ENCODE assay signal across 10 cellular contexts in the genomic region with DNA sequence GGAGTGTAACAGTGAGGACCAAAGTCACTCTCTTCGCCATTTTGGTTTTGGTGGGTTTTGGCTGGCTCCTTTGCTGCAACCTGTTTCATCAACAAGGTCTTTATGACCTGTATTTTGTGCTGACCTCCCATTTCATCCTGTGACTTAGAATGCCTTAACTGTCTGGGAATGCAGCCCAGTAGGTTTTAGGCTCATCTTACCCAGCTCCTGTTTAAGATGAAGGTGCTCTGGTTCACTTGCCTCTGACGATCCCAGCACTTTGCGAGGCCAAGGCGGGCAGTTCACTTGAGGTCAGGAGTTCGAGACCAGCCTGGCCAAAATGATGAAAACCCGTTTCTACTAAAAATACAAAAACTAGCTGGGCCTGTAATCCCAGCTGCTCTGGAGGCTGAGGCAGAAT. TPM values are rescaled to one million over a fixed set of nuclear protein-coding genes. Genes with fewer than 3 reads are reported as not detected.
A peak's percentile ranks its signal among the peaks of the same experiment; 100 is the strongest.
DNase-seq lines count a peak whose midpoint lies in the region; ATAC-seq, FAIRE-seq and TF ChIP-seq lines count a peak whose summit lies in the region.
"Had no signal": no experiment of that assay in that cellular context is flagged by ENCODE, and none has a peak within 500 bp of the region (broad histone marks: within the 10 kb centered on the region; RNA-seq: fewer than 3 reads in every experiment).

No MANE protein-coding gene starts in this region.

- no peak overlapping the region for H4K91ac ChIP-seq in neuronal stem cell (ENCODE audit: low read depth, low read length, poor library complexity)

- TF ChIP-seq POLR2A in HepG2 (IDR thresholded peaks at IDR 0.05; ENCODE audit: insufficient read depth in 1 of 2, low read depth in 2 of 2, low read length in 2 of 2) (no peak), right lobe of liver (IDR thresholded peaks at IDR 0.05) (no peak)

- H3K18ac ChIP-seq in mesendoderm (ENCODE audit: low read length) (no peak overlapping the region), neuronal stem cell (ENCODE audit: low read length) (no peak overlapping the region)

- BruUV-seq in HepG2 (replicated peaks; lab: Mats Ljungman, UMichigan), result no TSS peak

- H3K27ac ChIP-seq in HepG2 (ENCODE audit: extremely low read length, insufficient read depth, low read length), result no peak overlapping the region
- peak overlapping the region in 1 of 3 donors; percentile 100 for H3K27ac ChIP-seq in right lobe of liver
- H3K27ac ChIP-seq in mesendoderm (ENCODE audit: low read depth, low read length), result no peak overlapping the region
- H3K27ac ChIP-seq in neuronal stem cell (replicated peaks; ENCODE audit: low read length), result no peak overlapping the region

- H3K27me3 ChIP-seq in HepG2 (ENCODE audit: control insufficient read depth in 1 of 2, insufficient read depth in 2 of 2, low read length in 2 of 2) (no peaks in the 10 kb centered on the region; a peak in 1 of 5 replicates), right lobe of liver (no peaks in the 10 kb centered on the region), mesendoderm (ENCODE audit: insufficient read depth, low read length, poor library complexity) (no peaks in the 10 kb centered on the region), neuronal stem cell (ENCODE audit: control insufficient read depth in 3 of 3, insufficient read depth in 3 of 3, low read depth in 1 of 3, low read length in 3 of 3) (no peaks in the 10 kb centered on the region)
- H3K27me3 ChIP-seq: SJSA1 had no signal

- CTCF ChIA-PET in HepG2 (lab: Yijun Ruan, JAX; ENCODE audit: low intra/inter-chr PET ratio, low total read pairs), result no interaction called here

- no peak for TF ChIP-seq RAD21 in HepG2 (CRISPR knock-in tag; IDR thresholded peaks at IDR 0.05)

- no peak overlapping the region for H3K9ac ChIP-seq in HepG2 (ENCODE audit: insufficient read depth, low read depth, low read length)
- peak overlapping the region; percentile 24 for H3K9ac ChIP-seq in mesendoderm (ENCODE audit: low read length)
- H3K9ac ChIP-seq in neuronal stem cell (ENCODE audit: low read depth, low read length, poor library complexity), result no peak overlapping the region

- peak overlapping the region; percentile 70 for H3K56ac ChIP-seq in mesendoderm (ENCODE audit: low read length)

- no peak overlapping the region for H4K5ac ChIP-seq in mesendoderm (ENCODE audit: low read length)

- H3K79me1 ChIP-seq in mesendoderm (ENCODE audit: low read length) (peaks cover 2% of the 10 kb centered on the region), neuronal stem cell (ENCODE audit: low read depth, low read length) (peaks cover 2% of the 10 kb centered on the region)

- no peak overlapping the region for H2AFZ ChIP-seq in HepG2 (ENCODE audit: low read length)
- no peak overlapping the region for H2AFZ ChIP-seq in neuronal stem cell (ENCODE audit: low read length)

- no peak for DNase-seq in HepG2 (ENCODE audit: low spot score)
- DNase-seq in right lobe of liver, result no peak
- DNase-seq in activated naive CD4-positive, alpha-beta T cell treated with anti-CD3 and anti-CD28 coated beads, Interleukin-2, amount 50 U/mL, for 72 hours (ENCODE audit: low spot score in 2 of 2), result no peak
- DNase-seq in mesendoderm, result peak; percentile 65
- no peak for DNase-seq in neuronal stem cell (ENCODE audit: low spot score)
- DNase-seq in NCI-H146 (lab: John Stamatoyannopoulos, UW), result no peak
- no peak for DNase-seq in left colon
- DNase-seq: NCI-H2029 had no signal

- H4K20me1 ChIP-seq in HepG2 (ENCODE audit: insufficient read depth, low read length), result peaks cover 25% of the 10 kb centered on the region

- H4K8ac ChIP-seq in mesendoderm (ENCODE audit: low read depth, low read length) (peak overlapping the region; percentile 65), neuronal stem cell (ENCODE audit: low read depth, low read length) (no peak overlapping the region)

- H2BK15ac ChIP-seq in mesendoderm (replicated peaks; ENCODE audit: low read depth), result no peak overlapping the region
- no peak overlapping the region for H2BK15ac ChIP-seq in neuronal stem cell (ENCODE audit: low read length)

- H2AK5ac ChIP-seq in mesendoderm (ENCODE audit: low read length), result no peak overlapping the region
- no peak overlapping the region for H2AK5ac ChIP-seq in neuronal stem cell (ENCODE audit: low read depth, low read length)

- H3K36me3 ChIP-seq in HepG2 (replicated peaks in 1 of 2; ENCODE audit: control insufficient read depth in 1 of 2, insufficient read depth in 2 of 2, low read length in 2 of 2) (no peaks in the 10 kb centered on the region), right lobe of liver (no peaks in the 10 kb centered on the region), mesendoderm (ENCODE audit: control insufficient read depth, insufficient read depth, low read length) (no peaks in the 10 kb centered on the region), neuronal stem cell (replicated peaks in 1 of 2; ENCODE audit: control insufficient read depth in 2 of 2, insufficient read depth in 2 of 2, low read length in 2 of 2) (peaks cover 3 to 38% of the 10 kb centered on the region in 2 donors)

- H3K9me3 ChIP-seq in HepG2 (ENCODE audit: low read length), result no peaks in the 10 kb centered on the region
- no peaks in the 10 kb centered on the region for H3K9me3 ChIP-seq in right lobe of liver
- peaks cover 2% of the 10 kb centered on the region in 2 donors for H3K9me3 ChIP-seq in neuronal stem cell (replicated peaks in 1 of 2; ENCODE audit: control insufficient read depth in 2 of 2, insufficient read depth in 1 of 2, low read depth in 1 of 2, low read length in 2 of 2)
- H3K9me3 ChIP-seq: SJSA1 had no signal

- no peak overlapping the region for H3K4me3 ChIP-seq in HepG2 (replicated peaks in 1 of 3; ENCODE audit: insufficient read depth in 1 of 3, low read depth in 2 of 3, low read length in 3 of 3)
- H3K4me3 ChIP-seq in right lobe of liver, result no peak overlapping the region
- no peak overlapping the region for H3K4me3 ChIP-seq in mesendoderm (ENCODE audit: low read length)
- H3K4me3 ChIP-seq in neuronal stem cell (ENCODE audit: low read length in 2 of 2), result no peak overlapping the region

- POLR2A ChIA-PET in HepG2 (lab: Yijun Ruan, JAX), result no interaction called here

- H3K4me1 ChIP-seq in HepG2 (ENCODE audit: insufficient read depth, low read length) (peaks cover 19% of the 10 kb centered on the region), right lobe of liver (peaks cover 0 to 27% (median 1%) of the 10 kb centered on the region in 4 donors), mesendoderm (ENCODE audit: control insufficient read depth, low read depth, low read length) (peaks cover 2% of the 10 kb centered on the region), neuronal stem cell (ENCODE audit: control insufficient read depth in 2 of 2, insufficient read depth in 1 of 2, low read depth in 1 of 2, low read length in 2 of 2) (peaks cover 3 to 4% of the 10 kb centered on the region in 2 donors)

- no peak for TF ChIP-seq CTCF in HepG2 (CRISPR knock-in tag; IDR thresholded peaks at IDR 0.05)
- TF ChIP-seq CTCF in right lobe of liver (IDR thresholded peaks at IDR 0.05), result no peak

- in situ Hi-C loops in HepG2 (cut with HindIII; ENCODE audit: extremely low pct_ligation_motif_present, low pct_unique_long_range_greater_than_20kb), result no loop called here

- H2BK5ac ChIP-seq in mesendoderm (ENCODE audit: low read length), result no peak overlapping the region
- no peak overlapping the region for H2BK5ac ChIP-seq in neuronal stem cell (ENCODE audit: low read length)

- H3K36me3 Mint-ChIP-seq in activated naive CD4-positive, alpha-beta T cell treated with anti-CD3 and anti-CD28 coated beads, Interleukin-2, amount 50 U/mL, for 72 hours, result peaks cover 19 to 29% of the 10 kb centered on the region in 2 donors

- no peak for FAIRE-seq in HepG2 (lab: Jason Lieb, UNC)

- 97% methylated on average over 5 of the region's 6 CpGs for WGBS in HepG2 (ENCODE audit: low lambda C conversion rate)
- 80% methylated on average over 2 of the region's 6 CpGs for WGBS in right lobe of liver (ENCODE audit: insufficient coverage, low coverage, low lambda C conversion rate, missing lambda C conversion rate)
- WGBS in mesendoderm (ENCODE audit: extremely low coverage, insufficient coverage, low lambda C conversion rate), result no CpG with 5 or more reads among the region's 6 CpGs
- no CpG with 5 or more reads among the region's 6 CpGs for WGBS in neuronal stem cell (ENCODE audit: extremely low coverage in 2 of 2, insufficient read length in 2 of 2, insufficient replicate concordance in 1 of 2), 2 donors

- H3K14ac ChIP-seq in neuronal stem cell (ENCODE audit: low read length), result no peak overlapping the region

- H2BK120ac ChIP-seq in mesendoderm (ENCODE audit: low read depth, low read length), result no peak overlapping the region
- no peak overlapping the region for H2BK120ac ChIP-seq in neuronal stem cell (ENCODE audit: low read depth, low read length)

- TF ChIP-seq EP300 in HepG2 (IDR thresholded peaks at IDR 0.05; ENCODE audit: low read depth in 2 of 2, low read length in 2 of 2), result no peak
- no peak for TF ChIP-seq EP300 in HepG2 (CRISPR knock-in tag; IDR thresholded peaks at IDR 0.05; ENCODE audit: borderline replicate concordance)

- H3K27ac Mint-ChIP-seq in activated naive CD4-positive, alpha-beta T cell treated with anti-CD3 and anti-CD28 coated beads, Interleukin-2, amount 50 U/mL, for 72 hours, result peak overlapping the region; percentile 96 to 99

- intact Hi-C loops in HepG2 (cut with micrococcal nuclease; ENCODE audit: unreplicated experiment), result no loop called here
- intact Hi-C loops in right lobe of liver (cut with DNase I), result no loop called here
- intact Hi-C loops in left colon (cut with DNase I, micrococcal nuclease), result no loop called here

- peaks cover 36% of the 10 kb centered on the region for H3K79me2 ChIP-seq in HepG2 (ENCODE audit: insufficient read depth, low read length)
- H3K79me2 ChIP-seq in mesendoderm (ENCODE audit: control insufficient read depth, insufficient read depth, low read length), result peaks cover 30% of the 10 kb centered on the region

- H3K9me3 Mint-ChIP-seq in activated naive CD4-positive, alpha-beta T cell treated with anti-CD3 and anti-CD28 coated beads, Interleukin-2, amount 50 U/mL, for 72 hours, result no peaks in the 10 kb centered on the region

- no peak overlapping the region for H2BK12ac ChIP-seq in neuronal stem cell (ENCODE audit: low read length)

- H3K4ac ChIP-seq in mesendoderm (ENCODE audit: low read depth, low read length) (no peak overlapping the region), neuronal stem cell (ENCODE audit: low read length) (no peak overlapping the region)

- ATAC-seq in HepG2 (no peak), right lobe of liver (no peak), GM18870 (IDR thresholded peaks at IDR 0.05; ENCODE audit: unreplicated experiment) (no peak), left colon (no peak)
- ATAC-seq in activated naive CD4-positive, alpha-beta T cell treated with anti-CD3 and anti-CD28 coated beads, Interleukin-2, amount 50 U/mL, for 72 hours, result no peak

- H3K4me2 ChIP-seq in HepG2 (ENCODE audit: low read depth, low read length), result peak overlapping the region; percentile 89; the same call in 1 of the 2 replicates
- no peak overlapping the region for H3K4me2 ChIP-seq in mesendoderm (ENCODE audit: low read length)
- no peak overlapping the region for H3K4me2 ChIP-seq in neuronal stem cell (ENCODE audit: insufficient read depth, low read length, poor library complexity, severe bottlenecking)

- H3K23ac ChIP-seq in mesendoderm (ENCODE audit: low read length), result no peak overlapping the region
- no peak overlapping the region for H3K23ac ChIP-seq in neuronal stem cell (ENCODE audit: low read depth, low read length, poor library complexity)

RNA-seq across cellular contexts. Expression of gene CKS2, which starts 1.8 kb away (rescaled TPM):
- total RNA-seq in HepG2 (2016; rRNA removed; fragmentation: Illumina TruSeq; extraction: Trizol) (317 and 498 TPM in 2 replicates), right lobe of liver (10 to 100 TPM in 3 of 6 experiments, 1 to 10 TPM in 3; 4.4 to 27.2 (median 9.1) TPM), left colon (10 to 100 TPM; 14.9 to 21.2 TPM)
- 202 and 209 TPM in 2 replicates for total RNA-seq in HepG2 (2016; cell fraction: cytosol; rRNA removed; fragmentation: Illumina TruSeq; extraction: Trizol; ENCODE audit: low read depth)
- 319 and 528 TPM in 2 replicates for total RNA-seq in HepG2 (2016; cell fraction: insoluble cytoplasmic fraction; rRNA removed; fragmentation: Illumina TruSeq; extraction: Trizol)
- total RNA-seq in HepG2 (2016; cell fraction: membrane; rRNA removed; fragmentation: Illumina TruSeq; extraction: Trizol), result 159 TPM in 2 replicates
- 121 and 124 TPM in 2 replicates for total RNA-seq in HepG2 (2016; cell fraction: nucleus; rRNA removed; fragmentation: Illumina TruSeq; extraction: Trizol)
- 151 and 251 TPM in 2 replicates for polyA plus RNA-seq in HepG2 (2011; rRNA removed)
- polyA plus RNA-seq in HepG2 (2011; cell fraction: cytosol; rRNA removed), result 262 and 383 TPM in 2 replicates
- 75.2 and 95.2 TPM in 2 replicates for polyA plus RNA-seq in HepG2 (2011; cell fraction: nucleus; rRNA removed)
- polyA plus RNA-seq in HepG2 (2012), result 170 and 179 TPM in 2 replicates
- polyA plus RNA-seq in HepG2 (2016; cell fraction: cytosol; fragmentation: Illumina TruSeq; extraction: Trizol; ENCODE audit: low read depth), result 102 and 110 TPM in 2 replicates
- polyA plus RNA-seq in HepG2 (2016; cell fraction: insoluble cytoplasmic fraction; fragmentation: Illumina TruSeq; extraction: Trizol; ENCODE audit: low read depth), result 534 and 617 TPM in 2 replicates
- polyA plus RNA-seq in HepG2 (2016; cell fraction: membrane; fragmentation: Illumina TruSeq; extraction: Trizol; ENCODE audit: low read depth), result 117 and 124 TPM in 2 replicates
- 190 and 193 TPM in 2 replicates for polyA plus RNA-seq in HepG2 (2016; cell fraction: nucleus; fragmentation: Illumina TruSeq; extraction: Trizol; ENCODE audit: insufficient read depth, low read depth)
- polyA minus RNA-seq in HepG2 (2011; rRNA and poly(A)+ RNA removed; ENCODE audit: low replicate concordance), result 158 and 427 TPM in 2 replicates
- 55.3 and 63.5 TPM in 2 replicates for polyA minus RNA-seq in HepG2 (2011; cell fraction: cytosol; rRNA and poly(A)+ RNA removed)
- polyA minus RNA-seq in HepG2 (2011; cell fraction: nucleus; rRNA and poly(A)+ RNA removed), result 22.9 and 24.1 TPM in 2 replicates
- 100 to 1,000 TPM; 202 to 384 TPM for total RNA-seq in activated naive CD4-positive, alpha-beta T cell treated with anti-CD3 and anti-CD28 coated beads, Interleukin-2, amount 50 U/mL, for 72 hours
- 167 TPM for polyA plus RNA-seq in mesendoderm (2013, experiment 1 of 2)
- 169 TPM for polyA plus RNA-seq in mesendoderm (2013, experiment 2 of 2)
- 325 TPM for polyA plus RNA-seq in neuronal stem cell (2013, experiment 1 of 2)
- 323 TPM for polyA plus RNA-seq in neuronal stem cell (2013, experiment 2 of 2)

RNA-seq across cellular contexts. Expression of gene SECISBP2, which starts 9.1 kb away (rescaled TPM):
- total RNA-seq in HepG2 (2016; rRNA removed; fragmentation: Illumina TruSeq; extraction: Trizol), result 32.4 and 32.9 TPM in 2 replicates
- total RNA-seq in HepG2 (2016; cell fraction: cytosol; rRNA removed; fragmentation: Illumina TruSeq; extraction: Trizol; ENCODE audit: low read depth), result 14.6 and 17.7 TPM in 2 replicates
- 34.2 and 35.3 TPM in 2 replicates for total RNA-seq in HepG2 (2016; cell fraction: insoluble cytoplasmic fraction; rRNA removed; fragmentation: Illumina TruSeq; extraction: Trizol)
- total RNA-seq in HepG2 (2016; cell fraction: membrane; rRNA removed; fragmentation: Illumina TruSeq; extraction: Trizol), result 39.7 and 44.1 TPM in 2 replicates
- total RNA-seq in HepG2 (2016; cell fraction: nucleus; rRNA removed; fragmentation: Illumina TruSeq; extraction: Trizol), result 37.8 and 40.1 TPM in 2 replicates
- polyA plus RNA-seq in HepG2 (2011; rRNA removed), result 38.0 and 38.4 TPM in 2 replicates
- 20.4 and 26.2 TPM in 2 replicates for polyA plus RNA-seq in HepG2 (2011; cell fraction: cytosol; rRNA removed)
- polyA plus RNA-seq in HepG2 (2011; cell fraction: nucleus; rRNA removed), result 48.6 and 57.7 TPM in 2 replicates
- 31.4 and 31.5 TPM in 2 replicates for polyA plus RNA-seq in HepG2 (2012)
- polyA plus RNA-seq in HepG2 (2016; cell fraction: cytosol; fragmentation: Illumina TruSeq; extraction: Trizol; ENCODE audit: low read depth), result 18.7 and 19.7 TPM in 2 replicates
- polyA plus RNA-seq in HepG2 (2016; cell fraction: insoluble cytoplasmic fraction; fragmentation: Illumina TruSeq; extraction: Trizol; ENCODE audit: low read depth), result 32.7 and 33.1 TPM in 2 replicates
- polyA plus RNA-seq in HepG2 (2016; cell fraction: membrane; fragmentation: Illumina TruSeq; extraction: Trizol; ENCODE audit: low read depth), result 33.3 and 34.2 TPM in 2 replicates
- 46.3 and 52.0 TPM in 2 replicates for polyA plus RNA-seq in HepG2 (2016; cell fraction: nucleus; fragmentation: Illumina TruSeq; extraction: Trizol; ENCODE audit: insufficient read depth, low read depth)
- polyA minus RNA-seq in HepG2 (2011; rRNA and poly(A)+ RNA removed; ENCODE audit: low replicate concordance), result 21.8 and 27.1 TPM in 2 replicates
- 13.3 and 14.0 TPM in 2 replicates for polyA minus RNA-seq in HepG2 (2011; cell fraction: cytosol; rRNA and poly(A)+ RNA removed)
- polyA minus RNA-seq in HepG2 (2011; cell fraction: nucleus; rRNA and poly(A)+ RNA removed), result 60.4 and 64.4 TPM in 2 replicates
- 10 to 100 TPM; 17.3 to 34.2 (median 26.5) TPM for total RNA-seq in right lobe of liver
- 10 to 100 TPM; 42.8 to 52.0 TPM for total RNA-seq in activated naive CD4-positive, alpha-beta T cell treated with anti-CD3 and anti-CD28 coated beads, Interleukin-2, amount 50 U/mL, for 72 hours
- polyA plus RNA-seq in mesendoderm (2013, experiment 1 of 2), result 68.8 TPM
- 61.8 TPM for polyA plus RNA-seq in mesendoderm (2013, experiment 2 of 2)
- polyA plus RNA-seq in neuronal stem cell (2013, experiment 1 of 2), result 75.3 TPM
- polyA plus RNA-seq in neuronal stem cell (2013, experiment 2 of 2), result 79.8 TPM
- 10 to 100 TPM; 49.4 to 54.3 TPM for total RNA-seq in left colon

Comparison
In these comparisons a context has a peak if more than half of its experiments do, and no peak if none do; other contexts are left out.
1. RNA of gene CKS2, which starts 1.8 kb away (total RNA-seq): 202 to 384 TPM in activated naive CD4-positive, alpha-beta T cell treated with anti-CD3 and anti-CD28 coated beads, Interleukin-2, amount 50 U/mL, for 72 hours and 121 to 528 TPM in HepG2; 14.9 to 21.2 TPM in left colon and 4.4 to 27.2 TPM in right lobe of liver; every median in the first group is over 4 times any median in the second.